9 cellular contexts compared by ENCODE assay signal in the genomic region with DNA sequence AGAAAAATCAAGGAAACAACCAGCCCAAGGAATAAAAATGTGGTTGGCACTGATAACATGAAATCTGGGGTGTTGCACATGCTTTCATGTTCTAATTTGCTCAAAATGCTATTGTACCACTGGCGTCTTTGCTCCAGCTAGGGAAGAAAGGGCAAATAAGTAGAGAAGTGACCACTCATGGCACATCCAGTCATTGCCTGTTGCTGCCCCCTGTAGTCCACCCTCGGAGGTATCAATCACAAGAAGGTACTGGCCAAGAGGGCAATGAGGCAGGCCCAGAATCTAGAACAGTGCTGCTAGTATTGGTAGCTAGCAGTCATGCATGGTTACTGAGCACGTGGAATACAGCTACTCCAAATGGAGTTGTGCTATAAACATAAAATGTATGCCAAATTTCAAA.
DNase-seq lines count a peak whose midpoint lies in the region; ATAC-seq lines count a peak whose summit lies in the region.
"Had no signal": no experiment of that assay in that cellular context is flagged by ENCODE, and none has a peak within 500 bp of the region (broad histone marks: within the 10 kb centered on the region; RNA-seq: fewer than 3 reads in every experiment).

No MANE protein-coding gene starts in this region.

- ATAC-seq in HG02588 (IDR thresholded peaks at IDR 0.05; ENCODE audit: unreplicated experiment), result no peak
- no peak for ATAC-seq in HG02870 (IDR thresholded peaks at IDR 0.05; ENCODE audit: unreplicated experiment)

- DNase-seq in CD1c-positive myeloid dendritic cell (ENCODE audit: extremely low spot score) (peak; percentile 15), HCEC 1CT (peak; percentile 15), RKO (ENCODE audit: low spot score) (peak; percentile 9), iPS-NIHi11 (ENCODE audit: low spot score) (peak; percentile 45), NCI-H2107 (lab: John Stamatoyannopoulos, UW) (no peak)
- no peak for DNase-seq in activated CD4-positive, alpha-beta T cell treated with anti-CD3 and anti-CD28 coated beads for 4 hours
- DNase-seq: NK-92 treated with Interleukin-12 subunit alpha and Interleukin-12 subunit beta, amount 100 ng/mL, for 24 hours had no signal

Comparison
In these comparisons a context has a peak if more than half of its experiments do, and no peak if none do; other contexts are left out.
1. DNase-seq: peak in CD1c-positive myeloid dendritic cell (single experiment), HCEC 1CT (single experiment), RKO (single experiment) and iPS-NIHi11 (single experiment); none in activated CD4-positive, alpha-beta T cell treated with anti-CD3 and anti-CD28 coated beads for 4 hours (0 of 2) and NCI-H2107 (single experiment).